Comparison of ENCODE assay signal across 8 cellular contexts in genomic region chr3:96813820-96814580, GRCh38.
DNase-seq lines count a peak whose midpoint lies in the region; ATAC-seq and TF ChIP-seq lines count a peak whose summit lies in the region.

No MANE protein-coding gene starts in this region.

- H3K4me3 ChIP-seq in astrocyte of the cerebellum (ENCODE audit: low read depth, low read length) = peak overlapping the region; percentile 52

- in situ Hi-C loops in astrocyte of the cerebellum (cut with HindIII; ENCODE audit: low sequenced_read_pairs) = no loop called here

- peak; percentile 12 for TF ChIP-seq CTCF in astrocyte of the cerebellum (IDR thresholded peaks at IDR 0.05; ENCODE audit: low read depth, low read length, missing control alignments)

- ATAC-seq in HG02759 (IDR thresholded peaks at IDR 0.05; ENCODE audit: unreplicated experiment) = peak; percentile 22

- peak; percentile 12 for DNase-seq in stimulated activated CD4-positive, alpha-beta T cell treated with anti-CD3 and anti-CD28 coated beads, Interleukin-15, amount 100 ng/mL, for 24 hours
- DNase-seq in stimulated activated CD4-positive, alpha-beta T cell treated with anti-CD3 and anti-CD28 coated beads, Interleukin-2, amount 100 ng/mL, for 48 hours = no peak
- DNase-seq in NCI-H446 (lab: John Stamatoyannopoulos, UW) (peak; percentile 56 to 80), astrocyte of the cerebellum (ENCODE audit: low read depth) (peak; percentile 28), iPS DF 19.7 (ENCODE audit: low read depth, low spot score) (peak; percentile 23), retina (peak; percentile 93), NCI-H1694 treated with DMSO at 0.1 percent for 48 hours (lab: John Stamatoyannopoulos, UW) (no peak)

Comparison
In these comparisons a context has a peak if more than half of its experiments do, and no peak if none do; other contexts are left out.
1. DNase-seq: peak in stimulated activated CD4-positive, alpha-beta T cell treated with anti-CD3 and anti-CD28 coated beads, Interleukin-15, amount 100 ng/mL, for 24 hours (single experiment), NCI-H446 (2 of 2), astrocyte of the cerebellum (single experiment), iPS DF 19.7 (single experiment) and retina (single experiment); none in stimulated activated CD4-positive, alpha-beta T cell treated with anti-CD3 and anti-CD28 coated beads, Interleukin-2, amount 100 ng/mL, for 48 hours (0 of 2) and NCI-H1694 treated with DMSO at 0.1 percent for 48 hours (single experiment).